23 cellular contexts compared by ENCODE assay signal in the genomic region with DNA sequence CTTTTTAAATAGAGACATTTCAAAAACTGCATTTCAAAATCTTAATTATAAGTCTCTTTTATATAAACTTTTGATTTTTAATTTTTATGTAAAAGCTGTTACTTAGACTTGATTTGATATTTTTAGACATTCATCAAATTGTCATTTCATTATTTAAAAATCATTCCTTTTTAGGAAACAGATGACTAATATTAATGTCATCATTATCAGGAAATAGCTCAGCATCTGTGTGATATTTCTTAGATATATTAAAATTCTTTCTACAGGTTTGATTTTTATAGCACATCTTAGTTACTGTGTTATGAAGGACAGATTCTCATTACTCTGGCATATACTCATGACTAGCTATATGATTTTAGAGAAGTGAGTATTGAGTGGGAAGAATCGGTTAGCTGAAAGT. TPM values are rescaled to one million over a fixed set of nuclear protein-coding genes. Genes with fewer than 3 reads are reported as not detected.
DNase-seq lines count a peak whose midpoint lies in the region; ATAC-seq, FAIRE-seq and TF ChIP-seq lines count a peak whose summit lies in the region.
"Had no signal": no experiment of that assay in that cellular context is flagged by ENCODE, and none has a peak within 500 bp of the region (broad histone marks: within the 10 kb centered on the region; RNA-seq: fewer than 3 reads in every experiment).

No MANE protein-coding gene starts in this region.

- DNase-seq in CD1c-positive myeloid dendritic cell (ENCODE audit: extremely low spot score) (peak; percentile 30), RCC 7860 (ENCODE audit: low spot score) (no peak), osteoblast (ENCODE audit: insufficient read length, low spot score, missing footprints) (peak; percentile 1), GM10266 (ENCODE audit: extremely low spot score) (no peak)
- DNase-seq in activated CD8-positive, alpha-beta memory T cell treated with anti-CD3 and anti-CD28 coated beads for 24 hours: no peak
- DNase-seq: CD4-positive, alpha-beta T cell; CD8-positive, alpha-beta memory T cell; DMS 273 treated with DMSO at 0.1 percent for 48 hours; DMS79; EL; GF-D8; H9 had no signal

- ATAC-seq in GM21390 (IDR thresholded peaks at IDR 0.05; ENCODE audit: unreplicated experiment): no peak
- no peak for ATAC-seq in HG02759 (IDR thresholded peaks at IDR 0.05; ENCODE audit: unreplicated experiment)
- ATAC-seq: GM23338, HCT116 had no signal

- H3K4me3 ChIP-seq in osteoblast (ENCODE audit: insufficient read depth, low read length): no peak overlapping the region
- H3K4me3 ChIP-seq: BLaER1, GM23338 had no signal

- no peak overlapping the region for H3K4me2 ChIP-seq in osteoblast (ENCODE audit: insufficient read depth, low read length)
- H3K4me2 ChIP-seq: BLaER1, GM23338 had no signal

- no peaks in the 10 kb centered on the region for H3K36me3 ChIP-seq in osteoblast (ENCODE audit: insufficient read depth, low read length)
- H3K36me3 ChIP-seq: BLaER1 had no signal

- no peak overlapping the region for H3K27ac ChIP-seq in osteoblast (ENCODE audit: low read depth, low read length)
- H3K27ac ChIP-seq: 22Rv1, BLaER1, C4-2B had no signal

- TF ChIP-seq CTCF in osteoblast (IDR thresholded peaks at IDR 0.05; ENCODE audit: extremely low read depth, low read depth, low read length) (no peak), GM10266 (IDR thresholded peaks at IDR 0.05; ENCODE audit: control insufficient read depth, insufficient read depth, low read depth, missing control alignments) (no peak)

- H3K79me2 ChIP-seq in osteoblast (ENCODE audit: insufficient read depth, low read length): no peaks in the 10 kb centered on the region

- H4K20me1 ChIP-seq in osteoblast (ENCODE audit: insufficient read depth, low read length): no peaks in the 10 kb centered on the region
- H4K20me1 ChIP-seq: BLaER1 had no signal

- H3K9me3 ChIP-seq in osteoblast (ENCODE audit: low read depth, low read length): no peaks in the 10 kb centered on the region
- H3K9me3 ChIP-seq: BLaER1 had no signal

- FAIRE-seq in RCC 7860 (lab: Jason Lieb, UNC): peak; percentile 72
- FAIRE-seq in endometrium (lab: Jason Lieb, UNC): peak; percentile 61
- FAIRE-seq: A204.1, D721Med, GM19239 had no signal

- H3K4me1 ChIP-seq in osteoblast (ENCODE audit: insufficient read depth, low read length): no peaks in the 10 kb centered on the region

- no peaks in the 10 kb centered on the region for H3K27me3 ChIP-seq in osteoblast (ENCODE audit: insufficient read depth, low read length)
- H3K27me3 ChIP-seq: BLaER1 had no signal

- H2AFZ ChIP-seq in osteoblast (ENCODE audit: low read length): no peak overlapping the region
- H2AFZ ChIP-seq: GM23338 had no signal

RNA-seq across cellular contexts. Expression of a gene that starts 17.2 kb away (rescaled TPM):
- total RNA-seq in osteoblast: under 0.01 and 0.29 TPM in 2 replicates

RNA-seq across cellular contexts. Expression of a gene that starts 44.8 kb away (rescaled TPM):
- total RNA-seq in osteoblast: not detected in 2 replicates

Comparison
In these comparisons a context has a peak if more than half of its experiments do, and no peak if none do; other contexts are left out.
1. DNase-seq: peak in CD1c-positive myeloid dendritic cell (single experiment) and osteoblast (single experiment); none in RCC 7860 (single experiment), activated CD8-positive, alpha-beta memory T cell treated with anti-CD3 and anti-CD28 coated beads for 24 hours (single experiment) and GM10266 (single experiment).